8 cellular contexts compared by ENCODE assay signal in the genomic region with DNA sequence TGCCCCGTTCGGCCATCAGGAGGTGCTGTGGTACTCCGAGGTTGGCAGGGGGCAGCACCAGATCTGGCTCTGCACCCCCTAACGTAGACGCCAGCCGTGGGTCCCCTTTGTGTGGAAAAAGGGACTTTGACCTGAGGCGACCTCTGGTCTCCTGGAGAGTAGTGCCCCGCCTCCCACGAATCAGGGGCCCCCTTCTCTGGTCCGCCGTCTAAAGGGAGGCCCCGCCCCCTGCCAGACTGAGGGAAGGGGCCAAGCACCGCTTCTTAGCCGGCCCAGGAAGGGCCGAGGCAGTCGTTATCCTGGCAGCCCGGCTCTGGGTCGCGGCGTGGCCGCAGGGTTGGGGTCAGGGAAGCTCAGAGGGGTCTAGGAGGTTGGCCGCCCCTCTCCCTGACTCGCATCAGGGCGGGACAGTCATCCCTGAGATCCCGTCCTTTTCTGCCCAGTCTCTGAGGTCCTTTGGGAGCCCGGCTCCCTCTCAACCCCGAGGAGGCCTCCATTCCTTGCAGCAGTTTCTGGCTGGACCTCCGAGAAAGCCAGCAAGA. TPM values are rescaled to one million over a fixed set of nuclear protein-coding genes. Genes with fewer than 3 reads are reported as not detected.
DNase-seq lines count a peak whose midpoint lies in the region; ATAC-seq and TF ChIP-seq lines count a peak whose summit lies in the region.

No MANE protein-coding gene starts in this region.

- CTCF ChIA-PET in activated naive CD4-positive, alpha-beta T cell treated with anti-CD3 and anti-CD28 coated beads for 36 hours (lab: Charles Lee), result interaction anchor here (0.6 to 5.7 kb wide), 7 partner anchors 16 to 126 kb away, joined by 3 to 31 read pairs (median 3); a partner anchor contains a TSS
- CTCF ChIA-PET in T-cell (lab: Charles Lee), result interaction anchor here (0.6 to 1.0 kb wide), 6 partner anchors 15 to 294 kb away, joined by 3 to 5 read pairs (median 4); a partner anchor contains a TSS

- peak overlapping the region; percentile 73 for H3K4me3 Mint-ChIP-seq in activated naive CD4-positive, alpha-beta T cell treated with anti-CD3 and anti-CD28 coated beads for 36 hours
- H3K4me3 Mint-ChIP-seq in T-cell (peak overlapping the region; percentile 80 to 86 (median 80)), glutamatergic neuron (ENCODE audit: unreplicated experiment) (peak overlapping the region; percentile 34)

- H3K36me3 Mint-ChIP-seq in activated naive CD4-positive, alpha-beta T cell treated with anti-CD3 and anti-CD28 coated beads for 36 hours (ENCODE audit: low read depth), result no peaks in the 10 kb centered on the region
- H3K36me3 Mint-ChIP-seq in T-cell (no peaks in the 10 kb centered on the region), glutamatergic neuron (ENCODE audit: unreplicated experiment) (no peaks in the 10 kb centered on the region)

- no peaks in the 10 kb centered on the region for H3K27me3 Mint-ChIP-seq in activated naive CD4-positive, alpha-beta T cell treated with anti-CD3 and anti-CD28 coated beads for 36 hours (ENCODE audit: low read depth)
- no peaks in the 10 kb centered on the region for H3K27me3 Mint-ChIP-seq in T-cell
- H3K27me3 Mint-ChIP-seq in glutamatergic neuron (ENCODE audit: unreplicated experiment), result peaks cover 8% of the 10 kb centered on the region

- H3K27ac Mint-ChIP-seq in activated naive CD4-positive, alpha-beta T cell treated with anti-CD3 and anti-CD28 coated beads for 36 hours, result no peak overlapping the region
- H3K27ac Mint-ChIP-seq in T-cell (peak overlapping the region in 1 of 2 donors; percentile 96), glutamatergic neuron (ENCODE audit: unreplicated experiment) (peak overlapping the region; percentile 95)

- no peak for DNase-seq in activated naive CD4-positive, alpha-beta T cell treated with anti-CD3 and anti-CD28 coated beads for 36 hours
- DNase-seq in activated naive CD4-positive, alpha-beta T cell (lab: John Stamatoyannopoulos, UW), result no peak
- DNase-seq in T-cell, result no peak
- no peak for DNase-seq in glutamatergic neuron
- no peak for DNase-seq in sciatic nerve (ENCODE audit: low spot score)
- DNase-seq in mucosa of gallbladder (ENCODE audit: low spot score), result no peak
- DNase-seq in iPS-NIHi11 (ENCODE audit: low spot score), result no peak

- intact Hi-C loops in activated naive CD4-positive, alpha-beta T cell treated with anti-CD3 and anti-CD28 coated beads for 36 hours (cut with micrococcal nuclease), result loop anchor here (1.0 to 5.0 kb wide), 4 partner anchors 23 to 130 kb away; a partner anchor contains a TSS
- intact Hi-C loops in sciatic nerve (cut with DNase I), result no loop called here

- POLR2A ChIA-PET in T-cell (lab: Charles Lee), result interaction anchor here in 1 of 2 donors (0.6 kb wide), 1 partner anchor 22 kb away, joined by 13 read pairs; no protein-coding TSS in a partner anchor

- H3K9me3 Mint-ChIP-seq in activated naive CD4-positive, alpha-beta T cell treated with anti-CD3 and anti-CD28 coated beads for 36 hours, result no peaks in the 10 kb centered on the region
- H3K9me3 Mint-ChIP-seq in T-cell, result no peaks in the 10 kb centered on the region
- peaks cover 6% of the 10 kb centered on the region for H3K9me3 Mint-ChIP-seq in glutamatergic neuron (ENCODE audit: unreplicated experiment)

- H3K4me1 Mint-ChIP-seq in activated naive CD4-positive, alpha-beta T cell treated with anti-CD3 and anti-CD28 coated beads for 36 hours (ENCODE audit: low read depth), result peaks cover 38% of the 10 kb centered on the region
- H3K4me1 Mint-ChIP-seq in T-cell (peaks cover 25 to 56% (median 36%) of the 10 kb centered on the region in 3 donors), glutamatergic neuron (ENCODE audit: low read depth, unreplicated experiment) (peaks cover 16% of the 10 kb centered on the region)

- TF ChIP-seq CTCF in glutamatergic neuron (IDR thresholded peaks at IDR 0.05; ENCODE audit: partially characterized antibody, unreplicated experiment), result peak; percentile 70

- ATAC-seq in T-cell (replicated peaks in 1 of 4), result no peak
- peak; percentile 36 for ATAC-seq in sciatic nerve
- no peak for ATAC-seq in GM21825 (IDR thresholded peaks at IDR 0.05; ENCODE audit: unreplicated experiment)

RNA-seq across cellular contexts. Expression of a gene that starts 0.6 kb away (rescaled TPM):
- 1 to 10 TPM; 1.5 to 2.1 TPM for total RNA-seq in activated naive CD4-positive, alpha-beta T cell treated with anti-CD3 and anti-CD28 coated beads for 36 hours
- total RNA-seq in T-cell (1 to 10 TPM in 4 of 5 donors, under 1 TPM in 1; 0.50 to 6.8 (median 3.0) TPM), glutamatergic neuron (ENCODE audit: unreplicated experiment) (48.4 TPM), sciatic nerve (48.8 TPM), mucosa of gallbladder (84.6 TPM)

RNA-seq across cellular contexts. Expression of a gene that starts 6.1 kb away (rescaled TPM):
- 10 to 100 TPM; 14.1 to 14.4 TPM for total RNA-seq in activated naive CD4-positive, alpha-beta T cell treated with anti-CD3 and anti-CD28 coated beads for 36 hours
- total RNA-seq in T-cell (10 to 100 TPM; 14.9 to 33.1 (median 26.8) TPM), glutamatergic neuron (ENCODE audit: unreplicated experiment) (30.8 TPM), sciatic nerve (17.7 TPM), mucosa of gallbladder (42.5 TPM)

RNA-seq across cellular contexts. Expression of a gene that starts 18.5 kb away (rescaled TPM):
- total RNA-seq in activated naive CD4-positive, alpha-beta T cell treated with anti-CD3 and anti-CD28 coated beads for 36 hours, result not detected
- total RNA-seq in T-cell, result under 1 TPM in 3 of 5 donors, not detected in 2; 0.61 to 0.79 (median 0.69) TPM
- 0.96 TPM for total RNA-seq in glutamatergic neuron (ENCODE audit: unreplicated experiment)
- total RNA-seq in sciatic nerve, result 19.4 TPM
- 82.4 TPM for total RNA-seq in mucosa of gallbladder

RNA-seq across cellular contexts. Expression of a gene that starts 18.7 kb away (rescaled TPM):
- 10 to 100 TPM; 37.5 to 38.5 TPM for total RNA-seq in activated naive CD4-positive, alpha-beta T cell treated with anti-CD3 and anti-CD28 coated beads for 36 hours
- total RNA-seq in T-cell, result 100 to 1,000 TPM in 1 of 5 donors, 10 to 100 TPM in 4; 73.2 to 153 (median 79.6) TPM
- 27.8 TPM for total RNA-seq in glutamatergic neuron (ENCODE audit: unreplicated experiment)
- total RNA-seq in sciatic nerve, result 51.0 TPM
- 27.5 TPM for total RNA-seq in mucosa of gallbladder

RNA-seq across cellular contexts. Expression of a gene that starts 22.7 kb away (rescaled TPM):
- total RNA-seq in activated naive CD4-positive, alpha-beta T cell treated with anti-CD3 and anti-CD28 coated beads for 36 hours, result under 1 TPM; 0.74 to 0.88 TPM
- total RNA-seq in T-cell (1 to 10 TPM; 2.6 to 6.2 (median 3.9) TPM), glutamatergic neuron (ENCODE audit: unreplicated experiment) (6.9 TPM), sciatic nerve (1.5 TPM), mucosa of gallbladder (7.8 TPM)

Comparison
In these comparisons a context has a peak if more than half of its experiments do, and no peak if none do; other contexts are left out.
1. RNA of a gene that starts 18.5 kb away (total RNA-seq): 82.4 TPM in mucosa of gallbladder (single experiment) and 19.4 TPM in sciatic nerve (single experiment); 0.96 TPM in glutamatergic neuron (single experiment), 0.61 to 0.79 TPM in T-cell and not detected in activated naive CD4-positive, alpha-beta T cell treated with anti-CD3 and anti-CD28 coated beads for 36 hours; every median in the first group is over 10 times any median in the second.
2. Peak in every context shown above with its lines, with median percentiles within 50 percentile points of each other: H3K4me3 Mint-ChIP-seq.